ENCODE assay signal across 1 cellular context in genomic region chr16:67016681-67017450, GRCh38.
TF ChIP-seq lines count a peak whose summit lies in the region.

No MANE protein-coding gene starts in this region.

TF ChIP-seq in WTC11, 78 proteins besides CTCF, POLR2A, EP300 and RAD21 (continued from another document):
- TF ChIP-seq ZNF281 (CRISPR knock-in tag; IDR thresholded peaks at IDR 0.05) (no peak), TEAD4 (CRISPR knock-in tag; IDR thresholded peaks at IDR 0.05) (no peak)
TF ChIP-seq in WTC11: peak in this region for 0.
